Comparison of ENCODE assay signal across 1 cellular context in the genomic region with DNA sequence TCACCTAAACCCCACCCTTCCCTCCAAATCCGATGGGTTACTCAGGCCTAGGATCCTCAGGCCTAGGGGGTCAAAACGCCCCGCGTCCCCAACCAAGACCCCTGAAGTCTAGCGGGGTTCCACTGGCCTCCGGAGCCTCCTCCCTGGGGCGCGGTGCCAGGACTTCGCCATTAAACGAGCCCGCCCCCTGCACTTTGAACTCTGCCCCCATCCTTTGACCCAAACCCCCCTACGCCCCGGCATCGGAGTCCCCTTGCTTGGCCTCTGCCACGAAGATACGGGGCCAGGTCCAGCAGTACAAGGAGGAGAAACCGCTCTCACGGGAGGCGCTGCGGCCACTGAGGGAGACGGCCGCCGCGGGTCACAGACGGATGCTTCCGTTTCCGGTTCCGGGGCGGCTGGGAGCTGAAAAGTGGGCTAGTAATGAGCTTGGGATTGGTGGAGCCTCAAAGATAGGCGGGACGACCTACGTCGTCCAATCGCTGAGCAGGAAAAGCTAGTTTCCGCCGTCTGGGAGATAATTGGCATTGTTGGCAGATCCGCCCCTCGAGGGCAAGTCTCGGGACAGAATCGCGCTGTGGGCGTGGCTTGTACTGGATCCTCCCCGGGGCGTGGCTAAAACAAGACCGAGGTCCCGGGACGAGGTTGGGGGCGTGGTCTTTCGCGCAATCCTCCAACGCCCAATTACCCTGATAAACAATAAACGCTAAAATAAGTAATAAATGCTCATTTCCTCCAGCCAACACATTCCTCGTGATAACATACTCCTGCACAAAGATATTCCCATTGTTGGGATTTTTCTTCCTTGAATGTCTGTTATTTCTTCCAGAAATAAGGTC.
A peak's percentile ranks its signal among the peaks of the same experiment; 100 is the strongest.
TF ChIP-seq lines count a peak whose summit lies in the region.

No MANE protein-coding gene starts in this region.

TF ChIP-seq in HEK293, 187 proteins besides CTCF, POLR2A, EP300 and RAD21 (continued from another document and continues in another):
- no peak for TF ChIP-seq ZNF280C (tag by site-specific recombination; IDR thresholded peaks at IDR 0.05)
- TF ChIP-seq ZNF473 (tag by site-specific recombination; IDR thresholded peaks at IDR 0.05), result no peak
- 0 out of 2 replicates have a peak, but pooled peaks have one; percentile 18 for TF ChIP-seq ZNF184 (tag by site-specific recombination; IDR thresholded peaks at IDR 0.05)
- TF ChIP-seq ZNF426 (tag by site-specific recombination; IDR thresholded peaks at IDR 0.05), result no peak
- TF ChIP-seq RBAK (tag by site-specific recombination; IDR thresholded peaks at IDR 0.05), result no peak
- no peak for TF ChIP-seq ZNF214 (tag by site-specific recombination; IDR thresholded peaks at IDR 0.05; ENCODE audit: borderline replicate concordance)
- TF ChIP-seq, protein P1, sequence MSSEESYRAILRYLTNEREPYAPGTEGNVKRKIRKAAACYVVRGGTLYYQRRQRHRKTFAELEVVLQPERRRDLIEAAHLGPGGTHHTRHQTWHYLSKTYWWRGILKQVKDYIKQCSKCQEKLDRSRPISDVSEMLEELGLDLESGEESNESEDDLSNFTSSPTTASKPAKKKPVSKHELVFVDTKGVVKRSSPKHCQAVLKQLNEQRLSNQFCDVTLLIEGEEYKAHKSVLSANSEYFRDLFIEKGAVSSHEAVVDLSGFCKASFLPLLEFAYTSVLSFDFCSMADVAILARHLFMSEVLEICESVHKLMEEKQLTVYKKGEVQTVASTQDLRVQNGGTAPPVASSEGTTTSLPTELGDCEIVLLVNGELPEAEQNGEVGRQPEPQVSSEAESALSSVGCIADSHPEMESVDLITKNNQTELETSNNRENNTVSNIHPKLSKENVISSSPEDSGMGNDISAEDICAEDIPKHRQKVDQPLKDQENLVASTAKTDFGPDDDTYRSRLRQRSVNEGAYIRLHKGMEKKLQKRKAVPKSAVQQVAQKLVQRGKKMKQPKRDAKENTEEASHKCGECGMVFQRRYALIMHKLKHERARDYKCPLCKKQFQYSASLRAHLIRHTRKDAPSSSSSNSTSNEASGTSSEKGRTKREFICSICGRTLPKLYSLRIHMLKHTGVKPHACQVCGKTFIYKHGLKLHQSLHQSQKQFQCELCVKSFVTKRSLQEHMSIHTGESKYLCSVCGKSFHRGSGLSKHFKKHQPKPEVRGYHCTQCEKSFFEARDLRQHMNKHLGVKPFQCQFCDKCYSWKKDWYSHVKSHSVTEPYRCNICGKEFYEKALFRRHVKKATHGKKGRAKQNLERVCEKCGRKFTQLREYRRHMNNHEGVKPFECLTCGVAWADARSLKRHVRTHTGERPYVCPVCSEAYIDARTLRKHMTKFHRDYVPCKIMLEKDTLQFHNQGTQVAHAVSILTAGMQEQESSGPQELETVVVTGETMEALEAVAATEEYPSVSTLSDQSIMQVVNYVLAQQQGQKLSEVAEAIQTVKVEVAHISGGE (tag by site-specific recombination; conservative IDR thresholded peaks at IDR 0.05; ENCODE audit: low read depth), result peak; percentile 93
- TF ChIP-seq ZNF157 (tag by site-specific recombination; IDR thresholded peaks at IDR 0.05), result no peak
- 0 out of 2 replicates have a peak, but pooled peaks have one; percentile 68 for TF ChIP-seq HOXD13 (CRISPR knock-in tag; IDR thresholded peaks at IDR 0.05; ENCODE audit: borderline replicate concordance)
- TF ChIP-seq ZNF561 (tag by site-specific recombination; IDR thresholded peaks at IDR 0.05; ENCODE audit: borderline replicate concordance), result peak; percentile 85
- no peak for TF ChIP-seq OVOL3 (tag by site-specific recombination; IDR thresholded peaks at IDR 0.05)
- TF ChIP-seq EGR2 (tag by site-specific recombination; IDR thresholded peaks at IDR 0.05; ENCODE audit: low read depth), result no peak
- no peak for TF ChIP-seq BCL6B (tag by site-specific recombination; IDR thresholded peaks at IDR 0.05)
- TF ChIP-seq, protein P2, sequence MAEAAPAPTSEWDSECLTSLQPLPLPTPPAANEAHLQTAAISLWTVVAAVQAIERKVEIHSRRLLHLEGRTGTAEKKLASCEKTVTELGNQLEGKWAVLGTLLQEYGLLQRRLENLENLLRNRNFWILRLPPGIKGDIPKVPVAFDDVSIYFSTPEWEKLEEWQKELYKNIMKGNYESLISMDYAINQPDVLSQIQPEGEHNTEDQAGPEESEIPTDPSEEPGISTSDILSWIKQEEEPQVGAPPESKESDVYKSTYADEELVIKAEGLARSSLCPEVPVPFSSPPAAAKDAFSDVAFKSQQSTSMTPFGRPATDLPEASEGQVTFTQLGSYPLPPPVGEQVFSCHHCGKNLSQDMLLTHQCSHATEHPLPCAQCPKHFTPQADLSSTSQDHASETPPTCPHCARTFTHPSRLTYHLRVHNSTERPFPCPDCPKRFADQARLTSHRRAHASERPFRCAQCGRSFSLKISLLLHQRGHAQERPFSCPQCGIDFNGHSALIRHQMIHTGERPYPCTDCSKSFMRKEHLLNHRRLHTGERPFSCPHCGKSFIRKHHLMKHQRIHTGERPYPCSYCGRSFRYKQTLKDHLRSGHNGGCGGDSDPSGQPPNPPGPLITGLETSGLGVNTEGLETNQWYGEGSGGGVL (tag by site-specific recombination; IDR thresholded peaks at IDR 0.05), result 0 out of 2 replicates have a peak, but pooled peaks have one; percentile 22
- TF ChIP-seq ZNF791 (tag by site-specific recombination; IDR thresholded peaks at IDR 0.05), result no peak
- peak; percentile 91 for TF ChIP-seq KLF9 (tag by site-specific recombination; IDR thresholded peaks at IDR 0.05; ENCODE audit: low read depth)
- no peak for TF ChIP-seq ZNF174 (tag by site-specific recombination; IDR thresholded peaks at IDR 0.05)
- TF ChIP-seq ZXDB (tag by site-specific recombination; IDR thresholded peaks at IDR 0.05), result peak; percentile 94
- peak; percentile 86 for TF ChIP-seq YY1 (tag by site-specific recombination; IDR thresholded peaks at IDR 0.05)
- TF ChIP-seq ZNF777 (tag by site-specific recombination; IDR thresholded peaks at IDR 0.05; ENCODE audit: borderline replicate concordance), result peak; percentile 79; the same call in 1 of the 2 replicates
- TF ChIP-seq ZNF133 (tag by site-specific recombination; IDR thresholded peaks at IDR 0.05), result no peak
- TF ChIP-seq ZNF341 (tag by site-specific recombination; IDR thresholded peaks at IDR 0.05; ENCODE audit: low read depth), result peak; percentile 33; the same call in 1 of the 2 replicates
- no peak for TF ChIP-seq ZNF175 (tag by site-specific recombination; IDR thresholded peaks at IDR 0.05)
- peak; percentile 28; the same call in 1 of the 2 replicates for TF ChIP-seq GLI4 (tag by site-specific recombination; IDR thresholded peaks at IDR 0.05)
- no peak for TF ChIP-seq SALL2 (tag by site-specific recombination; IDR thresholded peaks at IDR 0.05; ENCODE audit: borderline replicate concordance)
- TF ChIP-seq ZNF623 (tag by site-specific recombination; IDR thresholded peaks at IDR 0.05), result no peak
- TF ChIP-seq BCL11A (tag by site-specific recombination; IDR thresholded peaks at IDR 0.05; ENCODE audit: low read depth), result peak; percentile 88
- TF ChIP-seq ZBTB20 (tag by site-specific recombination; IDR thresholded peaks at IDR 0.05), result 0 out of 2 replicates have a peak, but pooled peaks have one; percentile 34
- TF ChIP-seq IKZF3 (tag by site-specific recombination; IDR thresholded peaks at IDR 0.05), result no peak
- TF ChIP-seq ZBTB21 (tag by site-specific recombination; IDR thresholded peaks at IDR 0.05), result peak; percentile 61; the same call in 1 of the 2 replicates
- peak; percentile 78 for TF ChIP-seq ZBTB48 (tag by site-specific recombination; IDR thresholded peaks at IDR 0.05)
- TF ChIP-seq ZNF571 (tag by site-specific recombination; IDR thresholded peaks at IDR 0.05), result no peak
- no peak for TF ChIP-seq ZNF416 (tag by site-specific recombination; IDR thresholded peaks at IDR 0.05)
- TF ChIP-seq ZNF580 (tag by site-specific recombination; IDR thresholded peaks at IDR 0.05), result peak; percentile 87
- TF ChIP-seq ZBTB44 (tag by site-specific recombination; IDR thresholded peaks at IDR 0.05), result no peak
- TF ChIP-seq ZNF544 (tag by site-specific recombination; IDR thresholded peaks at IDR 0.05), result no peak
- peak; percentile 100 for TF ChIP-seq SP2 (tag by site-specific recombination; IDR thresholded peaks at IDR 0.05)
- TF ChIP-seq, protein P3, sequence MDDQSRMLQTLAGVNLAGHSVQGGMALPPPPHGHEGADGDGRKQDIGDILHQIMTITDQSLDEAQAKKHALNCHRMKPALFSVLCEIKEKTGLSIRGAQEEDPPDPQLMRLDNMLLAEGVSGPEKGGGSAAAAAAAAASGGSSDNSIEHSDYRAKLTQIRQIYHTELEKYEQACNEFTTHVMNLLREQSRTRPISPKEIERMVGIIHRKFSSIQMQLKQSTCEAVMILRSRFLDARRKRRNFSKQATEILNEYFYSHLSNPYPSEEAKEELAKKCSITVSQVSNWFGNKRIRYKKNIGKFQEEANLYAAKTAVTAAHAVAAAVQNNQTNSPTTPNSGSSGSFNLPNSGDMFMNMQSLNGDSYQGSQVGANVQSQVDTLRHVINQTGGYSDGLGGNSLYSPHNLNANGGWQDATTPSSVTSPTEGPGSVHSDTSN (CRISPR knock-in tag; IDR thresholded peaks at IDR 0.05), result no peak
- TF ChIP-seq KLF10 (tag by site-specific recombination; IDR thresholded peaks at IDR 0.05), result peak; percentile 37; the same call in 1 of the 2 replicates
- TF ChIP-seq ZSCAN30 (tag by site-specific recombination; IDR thresholded peaks at IDR 0.05), result peak; percentile 62; the same call in 1 of the 2 replicates
- peak; percentile 72 for TF ChIP-seq SP7 (tag by site-specific recombination; IDR thresholded peaks at IDR 0.05)
- no peak for TF ChIP-seq ZBTB49 (tag by site-specific recombination; IDR thresholded peaks at IDR 0.05; ENCODE audit: low read depth)
- peak; percentile 81 for TF ChIP-seq KLF8 (tag by site-specific recombination; IDR thresholded peaks at IDR 0.05)
- TF ChIP-seq ZNF610 (tag by site-specific recombination; IDR thresholded peaks at IDR 0.05; ENCODE audit: borderline replicate concordance), result no peak
- TF ChIP-seq ZNF138 (tag by site-specific recombination; IDR thresholded peaks at IDR 0.05; ENCODE audit: borderline replicate concordance), result no peak
- no peak for TF ChIP-seq ZNF324 (tag by site-specific recombination; IDR thresholded peaks at IDR 0.05)
- TF ChIP-seq ZIC2 (tag by site-specific recombination; IDR thresholded peaks at IDR 0.05), result 0 out of 2 replicates have a peak, but pooled peaks have one; percentile 25
